ENCODE assay signal across 23 cellular contexts in genomic region chr12:77249892-77250291, GRCh38.
DNase-seq lines count a peak whose midpoint lies in the region; ATAC-seq, FAIRE-seq and TF ChIP-seq lines count a peak whose summit lies in the region.
"Had no signal": no experiment of that assay in that cellular context is flagged by ENCODE, and none has a peak within 500 bp of the region (broad histone marks: within the 10 kb centered on the region; RNA-seq: fewer than 3 reads in every experiment).

No MANE protein-coding gene starts in this region.

- no peaks in the 10 kb centered on the region for H3K36me3 ChIP-seq in GM23338 (ENCODE audit: insufficient read depth)
- no peaks in the 10 kb centered on the region for H3K36me3 ChIP-seq in H1 (ENCODE audit: control insufficient read depth in 2 of 4, insufficient read depth in 4 of 4, low read length in 3 of 4)
- H3K36me3 ChIP-seq: BLaER1 treated with 17β-estradiol and CSF1 and Interleukin-3, amounts not matched to agents 10 nM and 100 nM had no signal

- no peak overlapping the region for H3K14ac ChIP-seq in H1 (ENCODE audit: insufficient read length)

- no peak overlapping the region for H2BK120ac ChIP-seq in H1 (replicated peaks; ENCODE audit: low read depth, low read length)

- TF ChIP-seq CTCF in A549 (IDR thresholded peaks at IDR 0.05) (no peak), GM23338 (conservative IDR thresholded peaks at IDR 0.05; ENCODE audit: low read depth in 2 of 2) (no peak), H1 (IDR thresholded peaks at IDR 0.05; ENCODE audit: control extremely low read depth in 1 of 3, insufficient read depth in 1 of 3, low read depth in 1 of 3, low read length in 3 of 3) (no peak)

- no peaks in the 10 kb centered on the region for H3K4me1 Mint-ChIP-seq in GM23338
- H3K4me1 Mint-ChIP-seq: B cell had no signal

- H3K4me1 ChIP-seq in A549 (no peaks in the 10 kb centered on the region), GM23338 (ENCODE audit: insufficient read depth) (no peaks in the 10 kb centered on the region), H1 (replicated peaks in 1 of 4; ENCODE audit: control insufficient read depth in 3 of 4, insufficient read depth in 4 of 4, low read length in 3 of 4) (no peaks in the 10 kb centered on the region)
- H3K4me1 ChIP-seq: BLaER1 treated with 17β-estradiol and CSF1 and Interleukin-3, amounts not matched to agents 10 nM and 100 nM; Caco-2 had no signal

- H4K8ac ChIP-seq in H1 (ENCODE audit: extremely low read depth, insufficient read depth, low read length): no peak overlapping the region

- H3K4ac ChIP-seq in H1 (replicated peaks; ENCODE audit: insufficient read length, low read depth, low read length): no peak overlapping the region

- H4K5ac ChIP-seq in H1 (ENCODE audit: insufficient read length, low read depth, low read length): no peak overlapping the region

- no peaks in the 10 kb centered on the region for H3F3A ChIP-seq in GM23338 (replicated peaks; ENCODE audit: low read depth)

- H3K9me3 Mint-ChIP-seq in GM23338: no peaks in the 10 kb centered on the region
- peaks cover under 1 to 3% of the 10 kb centered on the region in 2 donors for H3K9me3 Mint-ChIP-seq in activated naive CD4-positive, alpha-beta T cell treated with anti-CD3 and anti-CD28 coated beads, Interleukin-2, amount 50 U/mL, for 72 hours
- H3K9me3 Mint-ChIP-seq: CD8-positive, alpha-beta T cell had no signal

- no peak overlapping the region for H3K27ac Mint-ChIP-seq in GM23338
- no peak overlapping the region for H3K27ac Mint-ChIP-seq in activated naive CD4-positive, alpha-beta T cell treated with anti-CD3 and anti-CD28 coated beads, Interleukin-2, amount 50 U/mL, for 72 hours
- H3K27ac Mint-ChIP-seq: B cell; CD4-positive, alpha-beta T cell; CD8-positive, alpha-beta T cell had no signal

- H2BK12ac ChIP-seq in H1 (ENCODE audit: low read depth, low read length): no peak overlapping the region

- H3K18ac ChIP-seq in H1 (ENCODE audit: extremely low read depth, low read length): no peak overlapping the region

- CTCF ChIA-PET in A549 (lab: Yijun Ruan, JAX) (no interaction called here), H1 (lab: Charles Lee; ENCODE audit: partially characterized antibody) (interaction anchor here (1.0 kb wide), 1 partner anchor 128 kb away, joined by 3 read pairs; no protein-coding TSS in a partner anchor)

- no peaks in the 10 kb centered on the region for H3K36me3 Mint-ChIP-seq in GM23338 (ENCODE audit: low read depth)
- H3K36me3 Mint-ChIP-seq in activated naive CD4-positive, alpha-beta T cell treated with anti-CD3 and anti-CD28 coated beads, Interleukin-2, amount 50 U/mL, for 72 hours: no peaks in the 10 kb centered on the region
- H3K36me3 Mint-ChIP-seq: CD8-positive, alpha-beta T cell had no signal

- H4K91ac ChIP-seq in H1 (replicated peaks; ENCODE audit: insufficient read length, low read length): no peak overlapping the region

- H3K4me2 ChIP-seq in A549 (no peak overlapping the region), GM23338 (no peak overlapping the region), H1 (ENCODE audit: insufficient read depth in 1 of 2, low read depth in 2 of 2, low read length in 2 of 2) (no peak overlapping the region)
- H3K4me2 ChIP-seq: BLaER1 treated with 17β-estradiol and CSF1 and Interleukin-3, amounts not matched to agents 10 nM and 100 nM had no signal

- peak overlapping the region; percentile 85 for H2AFZ ChIP-seq in GM23338
- no peak overlapping the region for H2AFZ ChIP-seq in H1 (ENCODE audit: low read length)

- no peak overlapping the region for H2BK5ac ChIP-seq in H1 (ENCODE audit: low read depth, low read length)

- no peak overlapping the region for H2BK15ac ChIP-seq in H1 (ENCODE audit: low read length)

- DNase-seq in A549 (ENCODE audit: low read depth in 1 of 2, low spot score in 1 of 2): no peak
- no peak for DNase-seq in GM23338 (ENCODE audit: low spot score)
- DNase-seq in H1 (ENCODE audit: low read depth in 1 of 2, low spot score in 2 of 2): no peak
- no peak for DNase-seq in activated naive CD4-positive, alpha-beta T cell treated with anti-CD3 and anti-CD28 coated beads, Interleukin-2, amount 50 U/mL, for 72 hours (ENCODE audit: low spot score in 2 of 2)
- DNase-seq in NCI-H1417 treated with DMSO at 0.1 percent for 48 hours (lab: John Stamatoyannopoulos, UW): no peak
- DNase-seq: 8988T; AML-193; Caco-2; Calu3; CD4-positive, alpha-beta T cell; CD8-positive, alpha-beta T cell; DMS79 treated with DMSO at 0.1 percent for 48 hours; GF-D8 had no signal

- no peaks in the 10 kb centered on the region for H3K23me2 ChIP-seq in H1 (ENCODE audit: low read depth, low read length)

- peaks cover 2% of the 10 kb centered on the region for H3K27me3 Mint-ChIP-seq in GM23338 (ENCODE audit: insufficient read depth, low read depth, poor library complexity)
- H3K27me3 Mint-ChIP-seq: CD4-positive, alpha-beta T cell had no signal

- no peaks in the 10 kb centered on the region for H3K79me1 ChIP-seq in H1 (ENCODE audit: low read depth, low read length)

- H3K27me3 ChIP-seq in GM23338 (ENCODE audit: insufficient read depth): no peaks in the 10 kb centered on the region
- no peaks in the 10 kb centered on the region for H3K27me3 ChIP-seq in H1 (replicated peaks in 1 of 4; ENCODE audit: control insufficient read depth in 3 of 4, extremely low read depth in 1 of 4, insufficient read depth in 3 of 4, low read length in 3 of 4)
- H3K27me3 ChIP-seq: BLaER1 treated with 17β-estradiol and CSF1 and Interleukin-3, amounts not matched to agents 10 nM and 100 nM had no signal

- POLR2A ChIA-PET in A549 (lab: Yijun Ruan, JAX): no interaction called here
- POLR2A ChIA-PET in H1 (lab: Charles Lee; ENCODE audit: partially characterized antibody): no interaction called here

- no peak overlapping the region for H3K4me3 Mint-ChIP-seq in GM23338
- H3K4me3 Mint-ChIP-seq: B cell; CD4-positive, alpha-beta T cell; CD8-positive, alpha-beta T cell had no signal

- TF ChIP-seq RAD21 in A549 (conservative IDR thresholded peaks at IDR 0.05 in 1 of 2, IDR thresholded peaks at IDR 0.05 in 1 of 2) (no peak), Ishikawa (IDR thresholded peaks at IDR 0.05; ENCODE audit: low read depth) (no peak), H1 (IDR thresholded peaks at IDR 0.05 in 1 of 2, conservative IDR thresholded peaks at IDR 0.05 in 1 of 2; ENCODE audit: low read depth in 2 of 2, low read length in 2 of 2) (no peak)

- H2AK5ac ChIP-seq in H1 (ENCODE audit: low read depth, low read length): no peak overlapping the region

- TF ChIP-seq POLR2A in A549 (IDR thresholded peaks at IDR 0.05; ENCODE audit: low read length) (no peak), H1 (IDR thresholded peaks at IDR 0.05; ENCODE audit: control extremely low read depth in 1 of 2, low read depth in 2 of 2, low read length in 2 of 2) (no peak)

- WGBS in A549 (ENCODE audit: missing lambda C conversion rate): 45% methylated on average over 5 of the region's 5 CpGs
- WGBS in H1 (ENCODE audit: extremely low coverage in 1 of 2, insufficient coverage in 1 of 2, insufficient read length in 1 of 2, insufficient replicate concordance in 2 of 2, low coverage in 1 of 2, low lambda C conversion rate in 2 of 2, missing lambda C conversion rate in 1 of 2), 2 experiments: 91% methylated on average over 5 of the region's 5 CpGs; no CpG with 5 or more reads in 1 of the 2 experiments

- H3K9me3 ChIP-seq in A549: no peaks in the 10 kb centered on the region
- H3K9me3 ChIP-seq in H1 (ENCODE audit: insufficient read depth in 2 of 2, low read depth in 1 of 2, low read length in 1 of 2): no peaks in the 10 kb centered on the region
- H3K9me3 ChIP-seq: BLaER1 treated with 17β-estradiol and CSF1 and Interleukin-3, amounts not matched to agents 10 nM and 100 nM; Caco-2 had no signal

- H2BK20ac ChIP-seq in H1 (ENCODE audit: low read length): no peak overlapping the region

- no peak overlapping the region for H3K9ac ChIP-seq in H1 (replicated peaks in 1 of 4; ENCODE audit: extremely low read depth in 1 of 4, low read depth in 3 of 4, low read length in 3 of 4)
- H3K9ac ChIP-seq: BLaER1 treated with 17β-estradiol and CSF1 and Interleukin-3, amounts not matched to agents 10 nM and 100 nM had no signal

- H3K9me2 ChIP-seq in GM23338 (ENCODE audit: insufficient read depth): 0 out of 2 replicates have a peak, but pooled peaks cover 2% of the 10 kb centered on the region

- no peaks in the 10 kb centered on the region for H4K20me1 ChIP-seq in GM23338 (replicated peaks; ENCODE audit: insufficient read depth)
- no peaks in the 10 kb centered on the region for H4K20me1 ChIP-seq in H1 (replicated peaks in 1 of 2; ENCODE audit: control insufficient read depth in 1 of 2, insufficient read depth in 2 of 2, low read length in 2 of 2)
- H4K20me1 ChIP-seq: BLaER1 treated with 17β-estradiol and CSF1 and Interleukin-3, amounts not matched to agents 10 nM and 100 nM had no signal

- H3K79me2 ChIP-seq in GM23338 (replicated peaks; ENCODE audit: insufficient read depth): no peaks in the 10 kb centered on the region
- H3K79me2 ChIP-seq in H1 (ENCODE audit: control insufficient read depth in 1 of 2, insufficient read depth in 2 of 2, low read length in 2 of 2): no peaks in the 10 kb centered on the region

- H3K23ac ChIP-seq in H1 (ENCODE audit: insufficient read length): no peak overlapping the region

- FAIRE-seq in A549 (lab: Jason Lieb, UNC): no peak
- no peak for FAIRE-seq in H1 (lab: Jason Lieb, UNC)
- FAIRE-seq: A204.1, D721Med, G401.6, GM12891, GM18507 had no signal

- H3K4me3 ChIP-seq in A549: no peak overlapping the region
- no peak overlapping the region for H3K4me3 ChIP-seq in GM23338
- H3K4me3 ChIP-seq in H1 (ENCODE audit: extremely low read depth in 1 of 4, insufficient read depth in 2 of 4, low read depth in 3 of 4, low read length in 4 of 4): no peak overlapping the region
- H3K4me3 ChIP-seq: BLaER1 treated with 17β-estradiol and CSF1 and Interleukin-3, amounts not matched to agents 10 nM and 100 nM had no signal

- H3K27ac ChIP-seq in A549: no peak overlapping the region
- no peak overlapping the region for H3K27ac ChIP-seq in GM23338 (ENCODE audit: low read depth)
- H3K27ac ChIP-seq in H1 (ENCODE audit: low read depth, low read length): no peak overlapping the region
- H3K27ac ChIP-seq: BLaER1 treated with 17β-estradiol and CSF1 and Interleukin-3, amounts not matched to agents 10 nM and 100 nM; C4-2B had no signal

- no peak overlapping the region for H3K56ac ChIP-seq in H1 (replicated peaks; ENCODE audit: insufficient read length, low read depth, low read length)

- no peak for ATAC-seq in A549
- no peak for ATAC-seq in GM23338
- no peak for ATAC-seq in activated naive CD4-positive, alpha-beta T cell treated with anti-CD3 and anti-CD28 coated beads, Interleukin-2, amount 50 U/mL, for 72 hours
- ATAC-seq in GM18502 (IDR thresholded peaks at IDR 0.05; ENCODE audit: poor library complexity, unreplicated experiment): no peak
- ATAC-seq: CD8-positive, alpha-beta T cell had no signal

- no peak for TF ChIP-seq EP300 in A549 (IDR thresholded peaks at IDR 0.05)
- no peak for TF ChIP-seq EP300 in Ishikawa (IDR thresholded peaks at IDR 0.05; ENCODE audit: borderline replicate concordance)
- no peak for TF ChIP-seq EP300 in H1 (IDR thresholded peaks at IDR 0.05; ENCODE audit: borderline replicate concordance in 1 of 2, low read depth in 2 of 2, low read length in 2 of 2)

TF ChIP-seq in GM23338, 12 proteins besides CTCF, POLR2A, EP300 and RAD21 (continues in another document):
- TF ChIP-seq ZNF331 (CRISPR knock-in tag; IDR thresholded peaks at IDR 0.05; ENCODE audit: low read depth): no peak

TF ChIP-seq in H1, 55 proteins besides CTCF, POLR2A, EP300 and RAD21 (continues in another document):
- TF ChIP-seq TBP (IDR thresholded peaks at IDR 0.05; ENCODE audit: low read depth, low read length): no peak

Comparison
In these comparisons a context has a peak if more than half of its experiments do, and no peak if none do; other contexts are left out.
1. Of the 18 proteins assayed by ChIP-seq in both H1 and A549: peak only in H1: none; only in A549: none; in both: CEBPB; in neither: 17.